Comparison of ENCODE assay signal across 9 cellular contexts in genomic region chrX:51144828-51145442, GRCh38.
DNase-seq lines count a peak whose midpoint lies in the region; ATAC-seq and TF ChIP-seq lines count a peak whose summit lies in the region.
"Had no signal": no experiment of that assay in that cellular context is flagged by ENCODE, and none has a peak within 500 bp of the region (broad histone marks: within the 10 kb centered on the region; RNA-seq: fewer than 3 reads in every experiment).

No MANE protein-coding gene starts in this region.

- no peaks in the 10 kb centered on the region for H3K4me1 ChIP-seq in Caco-2
- no peaks in the 10 kb centered on the region for H3K4me1 ChIP-seq in endodermal cell (ENCODE audit: control insufficient read depth, insufficient read depth, low read length)
- no peaks in the 10 kb centered on the region for H3K4me1 ChIP-seq in osteoblast (ENCODE audit: insufficient read depth, low read length)

- CTCF ChIA-PET in Caco-2 (lab: Charles Lee), result no interaction called here

- POLR2A ChIA-PET in Caco-2 (lab: Charles Lee), result no interaction called here

- H3K9me3 Mint-ChIP-seq in Caco-2 (ENCODE audit: unreplicated experiment), result no peaks in the 10 kb centered on the region
- peaks cover 36% of the 10 kb centered on the region for H3K9me3 Mint-ChIP-seq in endodermal cell

- TF ChIP-seq CTCF in Caco-2 (IDR thresholded peaks at IDR 0.05; ENCODE audit: insufficient read depth in 1 of 2, low read depth in 1 of 2, low read length in 1 of 2, severe bottlenecking in 1 of 2, unreplicated experiment in 1 of 2) (peak; percentile 43 to 61), endodermal cell (conservative IDR thresholded peaks at IDR 0.05) (peak; percentile 85), osteoblast (IDR thresholded peaks at IDR 0.05; ENCODE audit: extremely low read depth, low read depth, low read length) (peak; percentile 73)

- H3K4me3 Mint-ChIP-seq in Caco-2 (ENCODE audit: unreplicated experiment) (no peak overlapping the region), endodermal cell (no peak overlapping the region)

- H3K4me2 ChIP-seq in osteoblast (ENCODE audit: insufficient read depth, low read length), result no peak overlapping the region

- DNase-seq in Caco-2 (peak; percentile 41 to 51), HuH-7 (ENCODE audit: low spot score) (peak; percentile 22), SK-N-DZ (ENCODE audit: low spot score) (peak; percentile 46), endodermal cell (peak; percentile 83), osteoblast (ENCODE audit: insufficient read length, low spot score, missing footprints) (peak; percentile 32), HCEC 1CT (no peak), GOT3 (lab: John Stamatoyannopoulos, UW) (no peak)

- H4K20me1 ChIP-seq in osteoblast (ENCODE audit: insufficient read depth, low read length), result no peaks in the 10 kb centered on the region

- H3K4me1 Mint-ChIP-seq in Caco-2 (ENCODE audit: low read depth, unreplicated experiment) (no peaks in the 10 kb centered on the region), endodermal cell (peaks cover 2% of the 10 kb centered on the region)

- no peaks in the 10 kb centered on the region for H3K9me3 ChIP-seq in Caco-2
- H3K9me3 ChIP-seq in endodermal cell (ENCODE audit: control insufficient read depth, low read length), result no peaks in the 10 kb centered on the region
- H3K9me3 ChIP-seq in osteoblast (ENCODE audit: low read depth, low read length), result no peaks in the 10 kb centered on the region

- H3K36me3 ChIP-seq in Caco-2 (ENCODE audit: control insufficient read depth, insufficient read depth, low read length) (no peaks in the 10 kb centered on the region), endodermal cell (ENCODE audit: control insufficient read depth, insufficient read depth, low read length) (no peaks in the 10 kb centered on the region), osteoblast (ENCODE audit: insufficient read depth, low read length) (no peaks in the 10 kb centered on the region)

- H3K27me3 ChIP-seq in Caco-2 (replicated peaks; ENCODE audit: control insufficient read depth, insufficient read depth, low read length) (no peaks in the 10 kb centered on the region), endodermal cell (ENCODE audit: control insufficient read depth, insufficient read depth, low read length, poor library complexity, severe bottlenecking) (no peaks in the 10 kb centered on the region), osteoblast (ENCODE audit: insufficient read depth, low read length) (peaks cover 2% of the 10 kb centered on the region)

- H3K4me3 ChIP-seq in Caco-2 (ENCODE audit: low read depth, low read length) (no peak overlapping the region), endodermal cell (ENCODE audit: low read length) (no peak overlapping the region), osteoblast (ENCODE audit: insufficient read depth, low read length) (no peak overlapping the region)
- H3K4me3 ChIP-seq: skin epidermis had no signal

- WGBS in endodermal cell (ENCODE audit: insufficient coverage in 1 of 2, insufficient read length in 1 of 2), 2 experiments, result 55% methylated on average over 3 of the region's 3 CpGs; no CpG with 5 or more reads in 1 of the 2 experiments

- H3K27me3 Mint-ChIP-seq in Caco-2 (ENCODE audit: insufficient read depth, unreplicated experiment) (peaks cover 12% of the 10 kb centered on the region), endodermal cell (ENCODE audit: insufficient read depth) (no peaks in the 10 kb centered on the region)

- H2AFZ ChIP-seq in osteoblast (ENCODE audit: low read length), result no peak overlapping the region

- peaks cover 6% of the 10 kb centered on the region for H3K36me3 Mint-ChIP-seq in Caco-2 (ENCODE audit: insufficient read depth, unreplicated experiment)
- H3K36me3 Mint-ChIP-seq in endodermal cell (ENCODE audit: low read depth), result no peaks in the 10 kb centered on the region

- intact Hi-C loops in Caco-2 (cut with micrococcal nuclease; ENCODE audit: unreplicated experiment), result loop anchor here (1.0 to 2.0 kb wide), 2 partner anchors 23 to 312 kb away; no protein-coding TSS in a partner anchor

- no TSS peak for BruUV-seq in Caco-2 (replicated peaks; lab: Mats Ljungman, UMichigan)

- H3K27ac ChIP-seq in endodermal cell (ENCODE audit: low read depth, low read length) (no peak overlapping the region), osteoblast (ENCODE audit: low read depth, low read length) (no peak overlapping the region)
- H3K27ac ChIP-seq: skin epidermis had no signal

- H3K9ac ChIP-seq in endodermal cell (ENCODE audit: extremely low read depth, low read length, poor library complexity, severe bottlenecking), result no peak overlapping the region

- H3K27ac Mint-ChIP-seq in Caco-2 (ENCODE audit: unreplicated experiment), result no peak overlapping the region
- no peak overlapping the region for H3K27ac Mint-ChIP-seq in endodermal cell

- ATAC-seq in GM18517 (IDR thresholded peaks at IDR 0.05; ENCODE audit: unreplicated experiment), result peak; percentile 69

- no peaks in the 10 kb centered on the region for H3K79me2 ChIP-seq in osteoblast (ENCODE audit: insufficient read depth, low read length)

Comparison
In these comparisons a context has a peak if more than half of its experiments do, and no peak if none do; other contexts are left out.
1. DNase-seq: peak in Caco-2 (2 of 2), HuH-7 (single experiment), SK-N-DZ (single experiment), endodermal cell (single experiment) and osteoblast (single experiment); none in HCEC 1CT (single experiment) and GOT3 (single experiment).
2. Peak in every context shown above with its lines, with median percentiles within 50 percentile points of each other: CTCF ChIP-seq.